In genomic region chr9:33847894-33848205, GRCh38 we compare ENCODE assay signal across 6 cellular contexts. TPM values are rescaled to one million over a fixed set of nuclear protein-coding genes. Genes with fewer than 3 reads are reported as not detected.
"Had no signal": no experiment of that assay in that cellular context is flagged by ENCODE, and none has a peak within 500 bp of the region (broad histone marks: within the 10 kb centered on the region; RNA-seq: fewer than 3 reads in every experiment).

No MANE protein-coding gene starts in this region.

RNA-seq across cellular contexts. Expression of gene PRSS3, which starts 52.5 kb away (rescaled TPM):
- total RNA-seq: chondrocyte, left cardiac atrium, left ventricle myocardium inferior, mononuclear cell, right cardiac atrium, urinary bladder had no signal
- polyA plus RNA-seq: right cardiac atrium had no signal
